23 cellular contexts compared by ENCODE assay signal in genomic region chr4:101141230-101141629, GRCh38.
DNase-seq lines count a peak whose midpoint lies in the region; ATAC-seq, FAIRE-seq and TF ChIP-seq lines count a peak whose summit lies in the region.
"Had no signal": no experiment of that assay in that cellular context is flagged by ENCODE, and none has a peak within 500 bp of the region (broad histone marks: within the 10 kb centered on the region; RNA-seq: fewer than 3 reads in every experiment).

No MANE protein-coding gene starts in this region.

- TF ChIP-seq POLR2A in GM12891 (IDR thresholded peaks at IDR 0.05; ENCODE audit: low read depth, low read length) = no peak
- TF ChIP-seq POLR2A in HCT116 (IDR thresholded peaks at IDR 0.05; ENCODE audit: borderline replicate concordance, extremely low read depth, insufficient read depth, insufficient read length) = no peak

- H3K27ac Mint-ChIP-seq in activated B cell treated with CpG ODN at 0.5 μM for 24 hours = peak overlapping the region; percentile 62
- H3K27ac Mint-ChIP-seq: activated naive CD8-positive, alpha-beta T cell; activated T-cell treated with anti-CD3 and anti-CD28 coated beads, Interleukin-2, amount 50 U/mL, for 72 hours had no signal

- peaks cover 94% of the 10 kb centered on the region for H3K79me2 ChIP-seq in HCT116 (ENCODE audit: insufficient read depth, low read length)

- H3K4me3 Mint-ChIP-seq in activated B cell treated with CpG ODN at 0.5 μM for 24 hours = peak overlapping the region; percentile 32
- H3K4me3 Mint-ChIP-seq: activated naive CD8-positive, alpha-beta T cell; activated T-cell treated with anti-CD3 and anti-CD28 coated beads, Interleukin-2, amount 50 U/mL, for 72 hours; neural crest cell had no signal

- H3K27me3 Mint-ChIP-seq in activated B cell treated with CpG ODN at 0.5 μM for 24 hours = no peaks in the 10 kb centered on the region
- H3K27me3 Mint-ChIP-seq: activated naive CD8-positive, alpha-beta T cell had no signal

- TF ChIP-seq CTCF in HCT116 (IDR thresholded peaks at IDR 0.05 in 2 of 3, conservative IDR thresholded peaks at IDR 0.05 in 1 of 3; ENCODE audit: borderline replicate concordance in 1 of 3, insufficient read depth in 1 of 3, low read depth in 2 of 3, low read length in 2 of 3) (no peak), activated B cell treated with CpG ODN at 0.5 μM for 24 hours (IDR thresholded peaks at IDR 0.05) (no peak)

- H3K4me3 ChIP-seq in HCT116 (replicated peaks in 1 of 2; ENCODE audit: low read depth in 1 of 2, low read length in 2 of 2) (no peak overlapping the region), HAP-1 (no peak overlapping the region)
- H3K4me3 ChIP-seq: coronary artery, psoas muscle had no signal

- no peak overlapping the region for H2AFZ ChIP-seq in HCT116 (ENCODE audit: low read depth, low read length, poor library complexity, severe bottlenecking)

- H3K9me2 ChIP-seq in HCT116 (ENCODE audit: insufficient read depth) = no peaks in the 10 kb centered on the region

- peaks cover 2% of the 10 kb centered on the region for H3K9me3 Mint-ChIP-seq in activated B cell treated with CpG ODN at 0.5 μM for 24 hours
- H3K9me3 Mint-ChIP-seq: neural crest cell had no signal

- H3K4me1 ChIP-seq in HCT116 (ENCODE audit: control insufficient read depth in 1 of 2, insufficient read depth in 2 of 2, low read length in 2 of 2) (peaks cover 90 to 99% of the 10 kb centered on the region in 2 experiments), HAP-1 (peaks cover 28% of the 10 kb centered on the region)

- H3K4me1 Mint-ChIP-seq in activated B cell treated with CpG ODN at 0.5 μM for 24 hours = peaks cover 71% of the 10 kb centered on the region

- no peaks in the 10 kb centered on the region for H3K27me3 ChIP-seq in HCT116 (ENCODE audit: insufficient read depth, low read length)
- H3K27me3 ChIP-seq in HAP-1 (ENCODE audit: low read depth) = no peaks in the 10 kb centered on the region

- peak overlapping the region; percentile 98 for H3K27ac ChIP-seq in HCT116 (ENCODE audit: low read depth, low read length)
- H3K27ac ChIP-seq: coronary artery, psoas muscle had no signal

- H3K9ac ChIP-seq in HCT116 (ENCODE audit: low read length) = peak overlapping the region; percentile 51

- no TSS peak for BruUV-seq in HCT116 (replicated peaks; lab: Mats Ljungman, UMichigan)

- FAIRE-seq in GM12891 (lab: Jason Lieb, UNC) = peak; percentile 78
- FAIRE-seq: endothelial cell of umbilical vein, H54, small intestine had no signal

- POLR2A ChIA-PET in HCT116 (lab: Charles Lee) = interaction anchor here (1.3 to 2.7 kb wide), 4 partner anchors 13 to 26 kb away, joined by 3 to 17 read pairs (median 7); no protein-coding TSS in a partner anchor
- POLR2A ChIA-PET in activated B cell treated with CpG ODN at 0.5 μM for 24 hours (lab: Charles Lee) = no interaction called here

- no peaks in the 10 kb centered on the region for H4K20me1 ChIP-seq in HCT116 (ENCODE audit: insufficient read depth)

- H3K36me3 Mint-ChIP-seq in activated B cell treated with CpG ODN at 0.5 μM for 24 hours (ENCODE audit: low read depth) = peaks cover 3% of the 10 kb centered on the region

- CTCF ChIA-PET in HCT116 (lab: Charles Lee) = no interaction called here
- CTCF ChIA-PET in activated B cell treated with CpG ODN at 0.5 μM for 24 hours (lab: Charles Lee) = interaction anchor here (1.6 kb wide), 1 partner anchor 12 kb away, joined by 3 read pairs; no protein-coding TSS in a partner anchor

- ATAC-seq in HCT116 (peak; percentile 26), HG03354 (IDR thresholded peaks at IDR 0.05; ENCODE audit: poor library complexity, severe bottlenecking, unreplicated experiment) (peak; percentile 39), activated B cell treated with CpG ODN at 0.5 μM for 24 hours (ENCODE audit: low read depth) (peak; percentile 40), GM19023 (IDR thresholded peaks at IDR 0.05; ENCODE audit: unreplicated experiment) (no peak)
- ATAC-seq: activated T-cell treated with anti-CD3 and anti-CD28 coated beads, Interleukin-2, amount 50 U/mL, for 72 hours; psoas muscle had no signal

- TF ChIP-seq RAD21 in HCT116 (IDR thresholded peaks at IDR 0.05; ENCODE audit: low read depth) = no peak

- H3K4me2 ChIP-seq in HCT116 (ENCODE audit: low read length) = peak overlapping the region; percentile 58

- in situ Hi-C loops in HAP-1 (cut with MboI; ENCODE audit: low sequenced_read_pairs) = no loop called here

- intact Hi-C loops in HCT116 (cut with micrococcal nuclease) (no loop called here), activated B cell treated with CpG ODN at 0.5 μM for 24 hours (cut with micrococcal nuclease) (loop anchor here (5.0 kb wide), 1 partner anchor 39 kb away; no protein-coding TSS in a partner anchor)

- H3K36me3 ChIP-seq in HCT116 (ENCODE audit: control insufficient read depth in 1 of 2, insufficient read depth in 2 of 2, low read length in 2 of 2) = no peaks in the 10 kb centered on the region
- H3K36me3 ChIP-seq in HAP-1 (replicated peaks) = no peaks in the 10 kb centered on the region

- H3K9me3 ChIP-seq in HCT116 (ENCODE audit: control insufficient read depth in 1 of 2, insufficient read depth in 1 of 2, low read depth in 1 of 2, low read length in 2 of 2) = no peaks in the 10 kb centered on the region
- no peaks in the 10 kb centered on the region for H3K9me3 ChIP-seq in HAP-1
- H3K9me3 ChIP-seq: psoas muscle had no signal

- RAD21 ChIA-PET in HCT116 (lab: Charles Lee; ENCODE audit: low non-redundant PET in 1 of 2, low total read pairs in 2 of 2, uncharacterized antibody in 2 of 2, unreplicated experiment in 2 of 2) = interaction anchor here in 1 of 2 experiments (0.7 kb wide), 1 partner anchor 121 kb away, joined by 3 read pairs; no protein-coding TSS in a partner anchor

- no peak for DNase-seq in GM12891 (ENCODE audit: insufficient read length, low spot score)
- no peak for DNase-seq in HCT116 (ENCODE audit: low read depth, low spot score)
- DNase-seq in activated B cell treated with CpG ODN at 0.5 μM for 24 hours = no peak
- no peak for DNase-seq in HAP-1 (ENCODE audit: low spot score in 2 of 2)
- no peak for DNase-seq in NCI-H446 (lab: John Stamatoyannopoulos, UW)
- no peak for DNase-seq in NCI-H345 treated with DMSO at 0.1 percent for 48 hours (lab: John Stamatoyannopoulos, UW; ENCODE audit: unreplicated experiment)
- DNase-seq: activated CD8-positive, alpha-beta memory T cell treated with anti-CD3 and anti-CD28 coated beads for 24 hours; activated T-cell treated with anti-CD3 and anti-CD28 coated beads, Interleukin-2, amount 50 U/mL, for 72 hours; COR-L47; NCI-H1930; NCI-H510A treated with DMSO at 0.1 percent for 48 hours; psoas muscle; SHP77 treated with DMSO at 0.1 percent for 48 hours; small intestine; stimulated activated CD4-positive, alpha-beta T cell treated with anti-CD3 and anti-CD28 coated beads, Interleukin-4, amount 100 ng/mL, for 1 hour; T-helper 1 cell had no signal

TF ChIP-seq in GM12891, 5 proteins besides CTCF, POLR2A, EP300 and RAD21:
- TF ChIP-seq PAX5 (IDR thresholded peaks at IDR 0.05; ENCODE audit: insufficient read depth, low read length, severe bottlenecking) (no peak), SPI1 (IDR thresholded peaks at IDR 0.05; ENCODE audit: low read depth, low read length) (peak; percentile 17; the same call in 1 of the 2 replicates)

TF ChIP-seq in HCT116, 20 proteins besides CTCF, POLR2A, EP300 and RAD21:
- TF ChIP-seq SIN3A (IDR thresholded peaks at IDR 0.05; ENCODE audit: low read depth) (no peak), POLR2AphosphoS5 (IDR thresholded peaks at IDR 0.05; ENCODE audit: low read depth, low read length) (peak; percentile 61), MAX (IDR thresholded peaks at IDR 0.05) (peak; percentile 27; the same call in 1 of the 2 replicates), SP1 (IDR thresholded peaks at IDR 0.05; ENCODE audit: low read depth) (peak; percentile 39; the same call in 1 of the 2 replicates)
